20 cellular contexts compared by ENCODE assay signal in the genomic region with DNA sequence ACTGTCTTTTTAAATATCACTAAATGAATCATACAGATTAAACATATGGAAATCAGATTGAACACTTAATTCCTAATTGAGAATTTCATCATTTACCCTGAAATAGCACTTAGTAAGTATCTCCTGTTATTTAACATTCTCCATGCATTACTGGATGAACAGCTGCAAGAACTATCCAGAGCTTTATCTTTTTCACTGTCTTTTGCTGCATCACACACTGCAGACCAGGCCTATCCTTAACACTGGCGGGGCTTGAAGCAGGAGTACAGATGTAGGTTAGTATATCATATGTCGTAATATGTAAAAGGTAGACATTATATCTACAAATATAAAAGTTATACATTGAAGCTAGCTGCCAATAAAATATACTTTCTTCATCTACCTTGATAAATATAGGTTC.
DNase-seq lines count a peak whose midpoint lies in the region; ATAC-seq and TF ChIP-seq lines count a peak whose summit lies in the region.
"Had no signal": no experiment of that assay in that cellular context is flagged by ENCODE, and none has a peak within 500 bp of the region (broad histone marks: within the 10 kb centered on the region; RNA-seq: fewer than 3 reads in every experiment).

No MANE protein-coding gene starts in this region.

- POLR2A ChIA-PET in SK-N-SH (lab: Yijun Ruan, JAX), result no interaction called here

- H3K9me3 ChIP-seq in SK-N-SH, result no peaks in the 10 kb centered on the region

- TF ChIP-seq CTCF in SK-N-SH (IDR thresholded peaks at IDR 0.05), result no peak

- no peaks in the 10 kb centered on the region for H3F3A ChIP-seq in SK-N-SH (replicated peaks; ENCODE audit: insufficient read depth)

- 66% methylated on average over 2 of the region's 2 CpGs for WGBS in SK-N-SH (ENCODE audit: low lambda C conversion rate)

- H2AFZ ChIP-seq in SK-N-SH (ENCODE audit: low read depth), result no peak overlapping the region
- H2AFZ ChIP-seq: GM23248 had no signal

- no peaks in the 10 kb centered on the region for H3K4me1 ChIP-seq in SK-N-SH (ENCODE audit: control insufficient read depth in 1 of 2, insufficient read depth in 2 of 2, low read depth in 1 of 2, low read length in 1 of 2)

- H3K4me2 ChIP-seq in SK-N-SH, result no peak overlapping the region
- H3K4me2 ChIP-seq: A549 had no signal

- no peak overlapping the region for H3K27ac ChIP-seq in SK-N-SH (ENCODE audit: low read depth in 2 of 2, low read length in 1 of 2)
- H3K27ac ChIP-seq: 22Rv1, A549, GM23248 had no signal

- CTCF ChIA-PET in SK-N-SH (lab: Yijun Ruan, JAX), result no interaction called here

- H3K4me3 ChIP-seq in SK-N-SH (ENCODE audit: low read depth in 2 of 2, low read length in 1 of 2), result no peak overlapping the region
- H3K4me3 ChIP-seq: A549, GM23248 had no signal

- H3K79me2 ChIP-seq in SK-N-SH (ENCODE audit: insufficient read depth), result no peaks in the 10 kb centered on the region

- TF ChIP-seq RAD21 in SK-N-SH (IDR thresholded peaks at IDR 0.05; ENCODE audit: low read length), result no peak

- peak; percentile 7 for DNase-seq in SK-N-SH
- peak; percentile 26 for DNase-seq in NCI-H69 (lab: John Stamatoyannopoulos, UW)
- DNase-seq in myocyte (ENCODE audit: low read depth), result peak; percentile 31
- no peak for DNase-seq in 8988T
- DNase-seq: ACHN; AML-193; C1 segment of cervical spinal cord; Calu3; CD4-positive, alpha-beta memory T cell; COR-L47; DMS53; DMS79 treated with DMSO at 0.1 percent for 48 hours; GM23248; H7; HCEC 1CT had no signal

- no peak for ATAC-seq in SK-N-SH treated with all-trans-retinoic acid at 6 μM for 48 hours
- ATAC-seq in HG03521 (IDR thresholded peaks at IDR 0.05; ENCODE audit: unreplicated experiment), result no peak
- no peak for ATAC-seq in GM21526 (IDR thresholded peaks at IDR 0.05; ENCODE audit: low FRiP score, unreplicated experiment)
- ATAC-seq: A549 had no signal

- H4K20me1 ChIP-seq in SK-N-SH (ENCODE audit: insufficient read depth), result no peaks in the 10 kb centered on the region

- H3K36me3 ChIP-seq in SK-N-SH (replicated peaks in 1 of 2; ENCODE audit: control insufficient read depth in 1 of 2, insufficient read depth in 2 of 2, low read length in 1 of 2), result no peaks in the 10 kb centered on the region

- no peak for TF ChIP-seq EP300 in SK-N-SH (IDR thresholded peaks at IDR 0.05; ENCODE audit: borderline replicate concordance in 1 of 2, low read depth in 1 of 2, low read length in 1 of 2)

- H3K9me2 ChIP-seq in SK-N-SH, result no peaks in the 10 kb centered on the region

- no peak overlapping the region for H3K9ac ChIP-seq in SK-N-SH
- H3K9ac ChIP-seq: GM23248 had no signal

- no peaks in the 10 kb centered on the region for H3K27me3 ChIP-seq in SK-N-SH (ENCODE audit: insufficient read depth)

TF ChIP-seq in SK-N-SH, 30 proteins besides CTCF, POLR2A, EP300 and RAD21:
- no peak for TF ChIP-seq RCOR1 (IDR thresholded peaks at IDR 0.05; ENCODE audit: low read length)
- no peak for TF ChIP-seq NRF1 (IDR thresholded peaks at IDR 0.05; ENCODE audit: low read depth, low read length)
- no peak for TF ChIP-seq FOXM1 (IDR thresholded peaks at IDR 0.05; ENCODE audit: low read depth)
- TF ChIP-seq GABPA (IDR thresholded peaks at IDR 0.05; ENCODE audit: low read depth), result no peak
- TF ChIP-seq, protein P1, sequence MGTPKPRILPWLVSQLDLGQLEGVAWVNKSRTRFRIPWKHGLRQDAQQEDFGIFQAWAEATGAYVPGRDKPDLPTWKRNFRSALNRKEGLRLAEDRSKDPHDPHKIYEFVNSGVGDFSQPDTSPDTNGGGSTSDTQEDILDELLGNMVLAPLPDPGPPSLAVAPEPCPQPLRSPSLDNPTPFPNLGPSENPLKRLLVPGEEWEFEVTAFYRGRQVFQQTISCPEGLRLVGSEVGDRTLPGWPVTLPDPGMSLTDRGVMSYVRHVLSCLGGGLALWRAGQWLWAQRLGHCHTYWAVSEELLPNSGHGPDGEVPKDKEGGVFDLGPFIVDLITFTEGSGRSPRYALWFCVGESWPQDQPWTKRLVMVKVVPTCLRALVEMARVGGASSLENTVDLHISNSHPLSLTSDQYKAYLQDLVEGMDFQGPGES (IDR thresholded peaks at IDR 0.05; ENCODE audit: low read depth, low read length), result no peak
- TF ChIP-seq FOSL2 (IDR thresholded peaks at IDR 0.05; ENCODE audit: borderline replicate concordance, low read depth), result no peak
- TF ChIP-seq SMC3 (IDR thresholded peaks at IDR 0.05; ENCODE audit: low read depth, low read length), result no peak
- TF ChIP-seq, protein P2, sequence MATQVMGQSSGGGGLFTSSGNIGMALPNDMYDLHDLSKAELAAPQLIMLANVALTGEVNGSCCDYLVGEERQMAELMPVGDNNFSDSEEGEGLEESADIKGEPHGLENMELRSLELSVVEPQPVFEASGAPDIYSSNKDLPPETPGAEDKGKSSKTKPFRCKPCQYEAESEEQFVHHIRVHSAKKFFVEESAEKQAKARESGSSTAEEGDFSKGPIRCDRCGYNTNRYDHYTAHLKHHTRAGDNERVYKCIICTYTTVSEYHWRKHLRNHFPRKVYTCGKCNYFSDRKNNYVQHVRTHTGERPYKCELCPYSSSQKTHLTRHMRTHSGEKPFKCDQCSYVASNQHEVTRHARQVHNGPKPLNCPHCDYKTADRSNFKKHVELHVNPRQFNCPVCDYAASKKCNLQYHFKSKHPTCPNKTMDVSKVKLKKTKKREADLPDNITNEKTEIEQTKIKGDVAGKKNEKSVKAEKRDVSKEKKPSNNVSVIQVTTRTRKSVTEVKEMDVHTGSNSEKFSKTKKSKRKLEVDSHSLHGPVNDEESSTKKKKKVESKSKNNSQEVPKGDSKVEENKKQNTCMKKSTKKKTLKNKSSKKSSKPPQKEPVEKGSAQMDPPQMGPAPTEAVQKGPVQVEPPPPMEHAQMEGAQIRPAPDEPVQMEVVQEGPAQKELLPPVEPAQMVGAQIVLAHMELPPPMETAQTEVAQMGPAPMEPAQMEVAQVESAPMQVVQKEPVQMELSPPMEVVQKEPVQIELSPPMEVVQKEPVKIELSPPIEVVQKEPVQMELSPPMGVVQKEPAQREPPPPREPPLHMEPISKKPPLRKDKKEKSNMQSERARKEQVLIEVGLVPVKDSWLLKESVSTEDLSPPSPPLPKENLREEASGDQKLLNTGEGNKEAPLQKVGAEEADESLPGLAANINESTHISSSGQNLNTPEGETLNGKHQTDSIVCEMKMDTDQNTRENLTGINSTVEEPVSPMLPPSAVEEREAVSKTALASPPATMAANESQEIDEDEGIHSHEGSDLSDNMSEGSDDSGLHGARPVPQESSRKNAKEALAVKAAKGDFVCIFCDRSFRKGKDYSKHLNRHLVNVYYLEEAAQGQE (IDR thresholded peaks at IDR 0.05; ENCODE audit: low read depth, low read length), result no peak
- no peak for TF ChIP-seq TEAD4 (IDR thresholded peaks at IDR 0.05; ENCODE audit: borderline replicate concordance, insufficient read depth)
- TF ChIP-seq RFX5 (IDR thresholded peaks at IDR 0.05; ENCODE audit: low read length), result no peak
TF ChIP-seq in SK-N-SH: peak in this region for 0.

TF ChIP-seq in SK-N-SH treated with all-trans-retinoic acid at 6 μM for 48 hours, 23 proteins besides CTCF, POLR2A, EP300 and RAD21 (continues in another document):
- TF ChIP-seq GLIS3 (CRISPR knock-in tag; IDR thresholded peaks at IDR 0.05), result no peak
- no peak for TF ChIP-seq ARNTL (CRISPR knock-in tag; IDR thresholded peaks at IDR 0.05; ENCODE audit: borderline replicate concordance, low read depth)
- no peak for TF ChIP-seq ZNF565 (CRISPR knock-in tag; conservative IDR thresholded peaks at IDR 0.05; ENCODE audit: low read depth)
- TF ChIP-seq RARB (CRISPR knock-in tag; IDR thresholded peaks at IDR 0.05), result no peak
- TF ChIP-seq ZNF70 (CRISPR knock-in tag; IDR thresholded peaks at IDR 0.05), result no peak
- TF ChIP-seq ISL1 (CRISPR knock-in tag; IDR thresholded peaks at IDR 0.05), result no peak
- TF ChIP-seq, protein P3, sequence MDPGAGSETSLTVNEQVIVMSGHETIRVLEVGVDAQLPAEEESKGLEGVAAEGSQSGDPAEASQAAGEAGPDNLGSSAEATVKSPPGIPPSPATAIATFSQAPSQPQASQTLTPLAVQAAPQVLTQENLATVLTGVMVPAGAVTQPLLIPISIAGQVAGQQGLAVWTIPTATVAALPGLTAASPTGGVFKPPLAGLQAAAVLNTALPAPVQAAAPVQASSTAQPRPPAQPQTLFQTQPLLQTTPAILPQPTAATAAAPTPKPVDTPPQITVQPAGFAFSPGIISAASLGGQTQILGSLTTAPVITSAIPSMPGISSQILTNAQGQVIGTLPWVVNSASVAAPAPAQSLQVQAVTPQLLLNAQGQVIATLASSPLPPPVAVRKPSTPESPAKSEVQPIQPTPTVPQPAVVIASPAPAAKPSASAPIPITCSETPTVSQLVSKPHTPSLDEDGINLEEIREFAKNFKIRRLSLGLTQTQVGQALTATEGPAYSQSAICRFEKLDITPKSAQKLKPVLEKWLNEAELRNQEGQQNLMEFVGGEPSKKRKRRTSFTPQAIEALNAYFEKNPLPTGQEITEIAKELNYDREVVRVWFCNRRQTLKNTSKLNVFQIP (CRISPR knock-in tag; IDR thresholded peaks at IDR 0.05; ENCODE audit: borderline replicate concordance, low read depth), result no peak
- no peak for TF ChIP-seq PPARA (CRISPR knock-in tag; IDR thresholded peaks at IDR 0.05; ENCODE audit: borderline replicate concordance)
- no peak for TF ChIP-seq ZNF8 (CRISPR knock-in tag; IDR thresholded peaks at IDR 0.05)
- TF ChIP-seq ZFP30 (CRISPR knock-in tag; IDR thresholded peaks at IDR 0.05), result no peak
- TF ChIP-seq CREB5 (CRISPR knock-in tag; IDR thresholded peaks at IDR 0.05; ENCODE audit: low read depth), result no peak
